In genomic region chr14:22847661-22848341, GRCh38 we compare ENCODE assay signal across 10 cellular contexts. TPM values are rescaled to one million over a fixed set of nuclear protein-coding genes. Genes with fewer than 3 reads are reported as not detected.
DNase-seq lines count a peak whose midpoint lies in the region; ATAC-seq and TF ChIP-seq lines count a peak whose summit lies in the region.
"Had no signal": no experiment of that assay in that cellular context is flagged by ENCODE, and none has a peak within 500 bp of the region (broad histone marks: within the 10 kb centered on the region; RNA-seq: fewer than 3 reads in every experiment).

No MANE protein-coding gene starts in this region.

- peaks cover 16% of the 10 kb centered on the region for H3K4me1 Mint-ChIP-seq in endodermal cell
- peaks cover 17% of the 10 kb centered on the region for H3K4me1 Mint-ChIP-seq in activated CD4-positive, alpha-beta memory T cell treated with anti-CD3 and anti-CD28 coated beads, Interleukin-2, amount 10 ng/mL, durations not matched to agents 7 days and 5 days
- peaks cover 14% of the 10 kb centered on the region for H3K4me1 Mint-ChIP-seq in stimulated activated effector memory CD8-positive, alpha-beta T cell treated with anti-CD3 and anti-CD28 coated beads, Interleukin-12 subunit alpha, Interleukin-12 subunit beta, amount 100 ng/mL, for 72 hours

- peaks cover 22% of the 10 kb centered on the region for H3K4me1 ChIP-seq in HUES64 (ENCODE audit: insufficient read depth, low read length)
- H3K4me1 ChIP-seq in endodermal cell (ENCODE audit: control insufficient read depth, insufficient read depth, low read length), result peaks cover 1% of the 10 kb centered on the region
- peaks cover 22 to 60% of the 10 kb centered on the region in 2 donors for H3K4me1 ChIP-seq in muscle layer of duodenum (ENCODE audit: control insufficient read depth in 1 of 2, insufficient read depth in 2 of 2, low read length in 2 of 2)

- no peaks in the 10 kb centered on the region for H3K27me3 Mint-ChIP-seq in endodermal cell (ENCODE audit: insufficient read depth)
- peaks cover 15% of the 10 kb centered on the region for H3K27me3 Mint-ChIP-seq in activated CD4-positive, alpha-beta memory T cell treated with anti-CD3 and anti-CD28 coated beads, Interleukin-2, amount 10 ng/mL, durations not matched to agents 7 days and 5 days

- H3K27ac ChIP-seq in AG04450 (ENCODE audit: low read depth, low read length) (peak overlapping the region; percentile 100), HUES64 (ENCODE audit: low read depth, low read length) (0 out of 2 replicates have a peak overlapping the region, but pooled peaks have one; percentile 16), endodermal cell (ENCODE audit: low read depth, low read length) (peak overlapping the region; percentile 26), muscle layer of duodenum (ENCODE audit: low read length) (peak overlapping the region; percentile 80)

- POLR2A ChIA-PET in AG04450 (lab: Yijun Ruan, JAX), result interaction anchor here (0.9 to 2.3 kb wide), 7 partner anchors 10 to 214 kb away, joined by 3 to 76 read pairs (median 4); partner anchors contain the start of genes MMP14 and PRMT5
- POLR2A ChIA-PET in activated CD4-positive, alpha-beta memory T cell treated with anti-CD3 and anti-CD28 coated beads, Interleukin-2, amount 10 ng/mL, durations not matched to agents 7 days and 5 days (lab: Charles Lee), result no interaction called here

- 77% methylated on average over 14 of the region's 14 CpGs for WGBS in HUES64
- WGBS in endodermal cell (ENCODE audit: insufficient coverage in 1 of 2, insufficient read length in 1 of 2), 2 experiments, result 87 to 89% methylated on average over 7 to 14 of the region's 14 CpGs

- H3K4me3 ChIP-seq in AG04450 (ENCODE audit: low read depth, low read length) (peak overlapping the region; percentile 23; the same call in 1 of the 2 replicates), HUES64 (ENCODE audit: low read length) (no peak overlapping the region), endodermal cell (ENCODE audit: low read length) (no peak overlapping the region), muscle layer of duodenum (ENCODE audit: low read depth in 1 of 2, low read length in 2 of 2) (peak overlapping the region in 1 of 2 donors; percentile 9)

- H3K36me3 ChIP-seq in HUES64 (ENCODE audit: insufficient read depth, low read length), result peaks cover 34% of the 10 kb centered on the region
- peaks cover 31% of the 10 kb centered on the region for H3K36me3 ChIP-seq in endodermal cell (ENCODE audit: control insufficient read depth, insufficient read depth, low read length)
- peaks cover 31 to 44% of the 10 kb centered on the region in 2 donors for H3K36me3 ChIP-seq in muscle layer of duodenum (ENCODE audit: control insufficient read depth in 1 of 2, insufficient read depth in 2 of 2, low read length in 2 of 2)

- H3K9me3 ChIP-seq in AG04450 (ENCODE audit: control insufficient read depth, insufficient read depth, low read length), result no peaks in the 10 kb centered on the region
- H3K9me3 ChIP-seq in HUES64 (ENCODE audit: insufficient read depth, low read depth, low read length), result no peaks in the 10 kb centered on the region
- H3K9me3 ChIP-seq in endodermal cell (ENCODE audit: control insufficient read depth, low read length), result no peaks in the 10 kb centered on the region
- H3K9me3 ChIP-seq in muscle layer of duodenum (ENCODE audit: control insufficient read depth in 1 of 2, low read length in 2 of 2), result no peaks in the 10 kb centered on the region

- no peaks in the 10 kb centered on the region for H3K9me3 Mint-ChIP-seq in endodermal cell
- H3K9me3 Mint-ChIP-seq in activated CD4-positive, alpha-beta memory T cell treated with anti-CD3 and anti-CD28 coated beads, Interleukin-2, amount 10 ng/mL, durations not matched to agents 7 days and 5 days, result no peaks in the 10 kb centered on the region
- no peaks in the 10 kb centered on the region for H3K9me3 Mint-ChIP-seq in stimulated activated effector memory CD8-positive, alpha-beta T cell treated with anti-CD3 and anti-CD28 coated beads, Interleukin-12 subunit alpha, Interleukin-12 subunit beta, amount 100 ng/mL, for 72 hours

- no peak overlapping the region for H3K4me3 Mint-ChIP-seq in endodermal cell
- H3K4me3 Mint-ChIP-seq in activated CD4-positive, alpha-beta memory T cell treated with anti-CD3 and anti-CD28 coated beads, Interleukin-2, amount 10 ng/mL, durations not matched to agents 7 days and 5 days, result no peak overlapping the region
- no peak overlapping the region for H3K4me3 Mint-ChIP-seq in stimulated activated effector memory CD8-positive, alpha-beta T cell treated with anti-CD3 and anti-CD28 coated beads, Interleukin-12 subunit alpha, Interleukin-12 subunit beta, amount 100 ng/mL, for 72 hours
- H3K4me3 Mint-ChIP-seq: activated CD4-positive, alpha-beta T cell treated with anti-CD3 and anti-CD28 coated beads for 36 hours had no signal

- no peaks in the 10 kb centered on the region for H3K27me3 ChIP-seq in AG04450 (ENCODE audit: control insufficient read depth, insufficient read depth, low read length)
- H3K27me3 ChIP-seq in HUES64 (ENCODE audit: insufficient read depth, low read length), result no peaks in the 10 kb centered on the region
- H3K27me3 ChIP-seq in endodermal cell (ENCODE audit: control insufficient read depth, insufficient read depth, low read length, poor library complexity, severe bottlenecking), result no peaks in the 10 kb centered on the region
- H3K27me3 ChIP-seq in muscle layer of duodenum (ENCODE audit: low read depth, low read length), result no peaks in the 10 kb centered on the region

- H3K27ac Mint-ChIP-seq in endodermal cell, result peak overlapping the region; percentile 61
- H3K27ac Mint-ChIP-seq in activated CD4-positive, alpha-beta memory T cell treated with anti-CD3 and anti-CD28 coated beads, Interleukin-2, amount 10 ng/mL, durations not matched to agents 7 days and 5 days, result no peak overlapping the region
- H3K27ac Mint-ChIP-seq in stimulated activated effector memory CD8-positive, alpha-beta T cell treated with anti-CD3 and anti-CD28 coated beads, Interleukin-12 subunit alpha, Interleukin-12 subunit beta, amount 100 ng/mL, for 72 hours, result no peak overlapping the region
- H3K27ac Mint-ChIP-seq: activated CD4-positive, alpha-beta T cell treated with anti-CD3 and anti-CD28 coated beads for 36 hours had no signal

- peak; percentile 15; the same call in 1 of the 2 replicates for TF ChIP-seq CTCF in AG04450 (IDR thresholded peaks at IDR 0.05; ENCODE audit: low read depth, low read length)
- peak; percentile 35 for TF ChIP-seq CTCF in endodermal cell (conservative IDR thresholded peaks at IDR 0.05)

- no peak for ATAC-seq in stimulated activated effector memory CD8-positive, alpha-beta T cell treated with anti-CD3 and anti-CD28 coated beads, Interleukin-12 subunit alpha, Interleukin-12 subunit beta, amount 100 ng/mL, for 72 hours
- ATAC-seq in HG03521 (IDR thresholded peaks at IDR 0.05; ENCODE audit: unreplicated experiment), result no peak
- ATAC-seq: activated CD4-positive, alpha-beta T cell treated with anti-CD3 and anti-CD28 coated beads for 36 hours had no signal

- DNase-seq in AG04450 (ENCODE audit: low read depth, low spot score) (no peak), endodermal cell (peak; percentile 57), germinal center (ENCODE audit: low spot score) (no peak)
- no peak for DNase-seq in activated CD4-positive, alpha-beta memory T cell treated with anti-CD3 and anti-CD28 coated beads, Interleukin-2, amount 10 ng/mL, durations not matched to agents 7 days and 5 days
- no peak for DNase-seq in stimulated activated effector memory CD8-positive, alpha-beta T cell treated with anti-CD3 and anti-CD28 coated beads, Interleukin-12 subunit alpha, Interleukin-12 subunit beta, amount 100 ng/mL, for 72 hours (ENCODE audit: low spot score in 2 of 2)
- DNase-seq: activated CD4-positive, alpha-beta T cell treated with anti-CD3 and anti-CD28 coated beads for 36 hours; NCI-H1436 had no signal

- CTCF ChIA-PET in AG04450 (lab: Charles Lee), result interaction anchor here (0.6 to 8.5 kb wide), 7 partner anchors 9 to 291 kb away, joined by 3 to 217 read pairs (median 4); no protein-coding TSS in a partner anchor
- CTCF ChIA-PET in activated CD4-positive, alpha-beta memory T cell treated with anti-CD3 and anti-CD28 coated beads, Interleukin-2, amount 10 ng/mL, durations not matched to agents 7 days and 5 days (lab: Charles Lee), result interaction anchor here (1.2 to 1.7 kb wide), 2 partner anchors 25 to 82 kb away, joined by 3 to 4 read pairs; partner anchors contain the start of gene PRMT5

- peaks cover 36% of the 10 kb centered on the region for H3K36me3 Mint-ChIP-seq in endodermal cell (ENCODE audit: low read depth)
- H3K36me3 Mint-ChIP-seq in activated CD4-positive, alpha-beta memory T cell treated with anti-CD3 and anti-CD28 coated beads, Interleukin-2, amount 10 ng/mL, durations not matched to agents 7 days and 5 days (ENCODE audit: low read depth), result no peaks in the 10 kb centered on the region
- H3K36me3 Mint-ChIP-seq in stimulated activated effector memory CD8-positive, alpha-beta T cell treated with anti-CD3 and anti-CD28 coated beads, Interleukin-12 subunit alpha, Interleukin-12 subunit beta, amount 100 ng/mL, for 72 hours, result peaks cover 4% of the 10 kb centered on the region

- H3K9ac ChIP-seq in HUES64 (ENCODE audit: low read depth, low read length) (no peak overlapping the region), endodermal cell (ENCODE audit: extremely low read depth, low read length, poor library complexity, severe bottlenecking) (no peak overlapping the region)

RNA-seq across cellular contexts. Expression of gene MMP14, which starts 11.4 kb away (rescaled TPM):
- polyA plus RNA-seq in AG04450 (2011; rRNA removed), result 365 and 448 TPM in 2 replicates
- polyA minus RNA-seq in AG04450 (2011; rRNA and poly(A)+ RNA removed), result 257 and 350 TPM in 2 replicates
- 34.2 TPM for polyA plus RNA-seq in HUES64 (2013, experiment 1 of 2)
- polyA plus RNA-seq in HUES64 (2013, experiment 2 of 2), result 40.1 TPM
- 100 to 1,000 TPM; 181 to 220 TPM for total RNA-seq in endodermal cell
- 75.6 TPM for polyA plus RNA-seq in endodermal cell (2013, experiment 1 of 2)
- 86.6 TPM for polyA plus RNA-seq in endodermal cell (2013, experiment 2 of 2)
- 1 to 10 TPM; 1.9 to 2.9 TPM for total RNA-seq in activated CD4-positive, alpha-beta memory T cell treated with anti-CD3 and anti-CD28 coated beads, Interleukin-2, amount 10 ng/mL, durations not matched to agents 7 days and 5 days

RNA-seq across cellular contexts. Expression of gene MRPL52, which starts 18.1 kb away (rescaled TPM):
- 71.8 and 78.1 TPM in 2 replicates for polyA plus RNA-seq in AG04450 (2011; rRNA removed)
- 17.4 and 20.0 TPM in 2 replicates for polyA minus RNA-seq in AG04450 (2011; rRNA and poly(A)+ RNA removed)
- polyA plus RNA-seq in HUES64 (2013, experiment 1 of 2), result 154 TPM
- 177 TPM for polyA plus RNA-seq in HUES64 (2013, experiment 2 of 2)
- 100 to 1,000 TPM; 192 to 204 TPM for total RNA-seq in endodermal cell
- polyA plus RNA-seq in endodermal cell (2013, experiment 1 of 2), result 125 TPM
- polyA plus RNA-seq in endodermal cell (2013, experiment 2 of 2), result 133 TPM
- total RNA-seq in activated CD4-positive, alpha-beta memory T cell treated with anti-CD3 and anti-CD28 coated beads, Interleukin-2, amount 10 ng/mL, durations not matched to agents 7 days and 5 days, result 100 to 1,000 TPM; 108 to 119 TPM

RNA-seq across cellular contexts. Expression of gene LRP10, which starts 23.7 kb away (rescaled TPM):
- 87.8 and 125 TPM in 2 replicates for polyA plus RNA-seq in AG04450 (2011; rRNA removed)
- polyA minus RNA-seq in AG04450 (2011; rRNA and poly(A)+ RNA removed), result 128 and 185 TPM in 2 replicates
- polyA plus RNA-seq in HUES64 (2013, experiment 1 of 2), result 13.0 TPM
- 12.5 TPM for polyA plus RNA-seq in HUES64 (2013, experiment 2 of 2)
- total RNA-seq in endodermal cell, result 10 to 100 TPM; 28.9 to 41.5 TPM
- 21.8 TPM for polyA plus RNA-seq in endodermal cell (2013, experiment 1 of 2)
- polyA plus RNA-seq in endodermal cell (2013, experiment 2 of 2), result 22.8 TPM
- 10 to 100 TPM; 88.5 to 98.6 TPM for total RNA-seq in activated CD4-positive, alpha-beta memory T cell treated with anti-CD3 and anti-CD28 coated beads, Interleukin-2, amount 10 ng/mL, durations not matched to agents 7 days and 5 days

RNA-seq across cellular contexts. Expression of gene SLC7A7, which starts 32.6 kb away (rescaled TPM):
- polyA plus RNA-seq in AG04450 (2011; rRNA removed), result 7.5 and 7.7 TPM in 2 replicates
- polyA minus RNA-seq in AG04450 (2011; rRNA and poly(A)+ RNA removed), result 6.8 and 9.1 TPM in 2 replicates
- 3.2 TPM for polyA plus RNA-seq in HUES64 (2013, experiment 1 of 2)
- 4.9 TPM for polyA plus RNA-seq in HUES64 (2013, experiment 2 of 2)
- 10 to 100 TPM; 16.7 to 17.0 TPM for total RNA-seq in endodermal cell
- 8.4 TPM for polyA plus RNA-seq in endodermal cell (2013, experiment 1 of 2)
- polyA plus RNA-seq in endodermal cell (2013, experiment 2 of 2), result 7.2 TPM
- under 1 TPM; 0.38 to 0.60 TPM for total RNA-seq in activated CD4-positive, alpha-beta memory T cell treated with anti-CD3 and anti-CD28 coated beads, Interleukin-2, amount 10 ng/mL, durations not matched to agents 7 days and 5 days

RNA-seq across cellular contexts. Expression of gene REM2, which starts 35.2 kb away (rescaled TPM):
- polyA plus RNA-seq in AG04450 (2011; rRNA removed), result 0.06 and 0.19 TPM in 2 replicates
- 0.23 TPM in 1 of 2 replicates, not detected in the other for polyA minus RNA-seq in AG04450 (2011; rRNA and poly(A)+ RNA removed)
- 0.50 TPM for polyA plus RNA-seq in HUES64 (2013, experiment 1 of 2)
- 1.1 TPM for polyA plus RNA-seq in HUES64 (2013, experiment 2 of 2)
- total RNA-seq in endodermal cell, result 1 to 10 TPM in 1 of 2 donors, under 1 TPM in 1; 0.77 to 1.2 TPM
- polyA plus RNA-seq in endodermal cell (2013, experiment 1 of 2), result 5.9 TPM
- polyA plus RNA-seq in endodermal cell (2013, experiment 2 of 2), result 5.5 TPM
- 1 to 10 TPM in 1 of 2 experiments, under 1 TPM in 1; 0.98 to 1.2 TPM for total RNA-seq in activated CD4-positive, alpha-beta memory T cell treated with anti-CD3 and anti-CD28 coated beads, Interleukin-2, amount 10 ng/mL, durations not matched to agents 7 days and 5 days

Comparison
In these comparisons a context has a peak if more than half of its experiments do, and no peak if none do; other contexts are left out.
1. H3K27ac ChIP-seq: peak in every context shown above with its lines; median percentile 100 in AG04450; 80 in muscle layer of duodenum; 26 in endodermal cell; 16 in HUES64.
2. RNA of gene MMP14, which starts 11.4 kb away (total RNA-seq): 181 to 220 TPM in endodermal cell; 1.9 to 2.9 TPM in activated CD4-positive, alpha-beta memory T cell treated with anti-CD3 and anti-CD28 coated beads, Interleukin-2, amount 10 ng/mL, durations not matched to agents 7 days and 5 days; every median in the first group is over 10 times any median in the second.